In genomic region chr9:114110180-114110579, GRCh38 we compare ENCODE assay signal across 1 cellular context.
TF ChIP-seq lines count a peak whose summit lies in the region.

No MANE protein-coding gene starts in this region.

TF ChIP-seq in SK-N-SH, 30 proteins besides CTCF, POLR2A, EP300 and RAD21 (continued from another document):
- TF ChIP-seq SIN3A (IDR thresholded peaks at IDR 0.05; ENCODE audit: borderline replicate concordance, low read depth, low read length) (no peak), GATA2 (CRISPR knock-in tag; IDR thresholded peaks at IDR 0.05) (no peak), POLR2AphosphoS5 (IDR thresholded peaks at IDR 0.05; ENCODE audit: low read depth, low read length) (no peak), ELF1 (IDR thresholded peaks at IDR 0.05) (no peak), FOXM1 (IDR thresholded peaks at IDR 0.05; ENCODE audit: low read depth) (no peak), PBX3 (IDR thresholded peaks at IDR 0.05) (peak; percentile 20), FOXJ3 (CRISPR knock-in tag; IDR thresholded peaks at IDR 0.05) (no peak), RXRA (IDR thresholded peaks at IDR 0.05; ENCODE audit: borderline replicate concordance, low read depth) (peak; percentile 55; the same call in 1 of the 2 replicates), NRF1 (IDR thresholded peaks at IDR 0.05; ENCODE audit: low read depth, low read length) (no peak), IRF3 (IDR thresholded peaks at IDR 0.05; ENCODE audit: low read depth, low read length) (no peak), TCF12 (IDR thresholded peaks at IDR 0.05) (0 out of 2 replicates have a peak, but pooled peaks have one; percentile 15), RFX5 (IDR thresholded peaks at IDR 0.05; ENCODE audit: low read length) (no peak), RCOR1 (IDR thresholded peaks at IDR 0.05; ENCODE audit: low read length) (no peak), TAF1 (IDR thresholded peaks at IDR 0.05; ENCODE audit: borderline replicate concordance, low read depth, low read length) (no peak), MAX (IDR thresholded peaks at IDR 0.05; ENCODE audit: low read depth) (no peak), YY1 (IDR thresholded peaks at IDR 0.05; ENCODE audit: low read depth) (no peak), SMC3 (IDR thresholded peaks at IDR 0.05; ENCODE audit: low read depth, low read length) (no peak), USF2 (IDR thresholded peaks at IDR 0.05; ENCODE audit: borderline replicate concordance, low read depth, low read length) (no peak), ZBTB33 (IDR thresholded peaks at IDR 0.05; ENCODE audit: borderline replicate concordance, low read depth) (no peak), USF1 (IDR thresholded peaks at IDR 0.05; ENCODE audit: borderline replicate concordance, low read depth) (no peak), REST (IDR thresholded peaks at IDR 0.05; ENCODE audit: low read depth, low read length) (no peak), NFIC (IDR thresholded peaks at IDR 0.05; ENCODE audit: borderline replicate concordance) (no peak)
TF ChIP-seq in SK-N-SH: peak in this region for 5.
